18 cellular contexts compared by ENCODE assay signal in the genomic region with DNA sequence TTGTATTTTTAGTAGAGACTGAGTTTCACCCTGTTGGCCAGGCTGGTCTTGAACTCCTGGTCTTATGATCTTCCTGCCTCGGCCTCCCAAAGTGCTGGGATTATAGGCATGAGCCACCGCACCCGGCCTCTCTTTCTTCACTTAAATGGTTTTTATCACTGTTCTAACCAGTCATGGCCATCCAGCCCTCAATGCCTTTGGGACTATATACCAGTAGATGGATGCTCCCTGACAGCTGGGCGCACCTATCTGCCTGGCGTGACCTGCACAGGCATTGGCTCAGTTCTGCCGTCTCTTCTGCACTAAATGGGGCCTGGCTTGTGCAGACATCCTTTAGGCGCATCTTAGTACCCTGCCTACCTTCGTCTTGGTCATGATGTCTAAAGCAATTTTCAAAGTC.
"Had no signal": no experiment of that assay in that cellular context is flagged by ENCODE, and none has a peak within 500 bp of the region (broad histone marks: within the 10 kb centered on the region; RNA-seq: fewer than 3 reads in every experiment).

No MANE protein-coding gene starts in this region.

- ATAC-seq: foreskin keratinocyte; left ventricle myocardium superior; naive thymus-derived CD4-positive, alpha-beta T cell; stimulated activated naive B cell treated with anti-CD40 and anti-IgM and Interleukin-4, amounts not matched to agents 10 μg/mL and 1 μg/mL and 100 μg/mL, for 72 hours; stimulated activated naive CD8-positive, alpha-beta T cell treated with anti-CD3 and anti-CD28 coated beads, Interleukin-15, amount 100 ng/mL, for 72 hours had no signal

- H3K27me3 ChIP-seq: colonic mucosa, foreskin keratinocyte, neutrophil, testis, transverse colon had no signal

- H3K4me1 ChIP-seq: colonic mucosa had no signal

- H3K4me3 Mint-ChIP-seq: immature natural killer cell; nephron progenitor cell; stimulated activated naive B cell treated with anti-CD40 and anti-IgM and Interleukin-4, amounts not matched to agents 10 μg/mL and 1 μg/mL and 100 μg/mL, for 72 hours had no signal

- H3K36me3 Mint-ChIP-seq: immature natural killer cell; stimulated activated naive B cell treated with anti-CD40 and anti-IgM and Interleukin-4, amounts not matched to agents 10 μg/mL and 1 μg/mL and 100 μg/mL, for 72 hours had no signal

- H3K9me3 Mint-ChIP-seq: immature natural killer cell; naive thymus-derived CD4-positive, alpha-beta T cell; nephron progenitor cell; stimulated activated naive B cell treated with anti-CD40 and anti-IgM and Interleukin-4, amounts not matched to agents 10 μg/mL and 1 μg/mL and 100 μg/mL, for 72 hours; stimulated activated naive CD8-positive, alpha-beta T cell treated with anti-CD3 and anti-CD28 coated beads, Interleukin-15, amount 100 ng/mL, for 72 hours had no signal

- H3K36me3 ChIP-seq: colonic mucosa, neutrophil, transverse colon had no signal

- H3K4me3 ChIP-seq: colonic mucosa, lung, testis, transverse colon had no signal

- DNase-seq: colonic mucosa; dermis blood vessel endothelial cell; erythroblast; foreskin keratinocyte; immature natural killer cell; left ventricle myocardium superior; mesendoderm; naive thymus-derived CD4-positive, alpha-beta T cell; nephron progenitor cell; stimulated activated CD4-positive, alpha-beta T cell treated with anti-CD3 and anti-CD28 coated beads, Interleukin-15, amount 100 ng/mL, for 24 hours; stimulated activated CD4-positive, alpha-beta T cell treated with anti-CD3 and anti-CD28 coated beads, Interleukin-1b, Interleukin-23, amount 100 ng/mL, for 48 hours; stimulated activated CD4-positive, alpha-beta T cell treated with anti-CD3 and anti-CD28 coated beads, Interleukin-4, amount 100 ng/mL, for 24 hours; stimulated activated naive B cell treated with anti-CD40 and anti-IgM and Interleukin-4, amounts not matched to agents 10 μg/mL and 1 μg/mL and 100 μg/mL, for 72 hours; stimulated activated naive CD8-positive, alpha-beta T cell treated with anti-CD3 and anti-CD28 coated beads, Interleukin-15, amount 100 ng/mL, for 72 hours; testis; transverse colon had no signal

- H3K9me3 ChIP-seq: colonic mucosa, neutrophil, testis, transverse colon had no signal

- H3K27me3 Mint-ChIP-seq: naive thymus-derived CD4-positive, alpha-beta T cell; stimulated activated naive CD8-positive, alpha-beta T cell treated with anti-CD3 and anti-CD28 coated beads, Interleukin-15, amount 100 ng/mL, for 72 hours had no signal

- H3K27ac ChIP-seq: colonic mucosa, foreskin keratinocyte, neutrophil, testis, transverse colon had no signal

- H3K27ac Mint-ChIP-seq: immature natural killer cell; nephron progenitor cell; stimulated activated naive B cell treated with anti-CD40 and anti-IgM and Interleukin-4, amounts not matched to agents 10 μg/mL and 1 μg/mL and 100 μg/mL, for 72 hours had no signal
